21 cellular contexts compared by ENCODE assay signal in the genomic region with DNA sequence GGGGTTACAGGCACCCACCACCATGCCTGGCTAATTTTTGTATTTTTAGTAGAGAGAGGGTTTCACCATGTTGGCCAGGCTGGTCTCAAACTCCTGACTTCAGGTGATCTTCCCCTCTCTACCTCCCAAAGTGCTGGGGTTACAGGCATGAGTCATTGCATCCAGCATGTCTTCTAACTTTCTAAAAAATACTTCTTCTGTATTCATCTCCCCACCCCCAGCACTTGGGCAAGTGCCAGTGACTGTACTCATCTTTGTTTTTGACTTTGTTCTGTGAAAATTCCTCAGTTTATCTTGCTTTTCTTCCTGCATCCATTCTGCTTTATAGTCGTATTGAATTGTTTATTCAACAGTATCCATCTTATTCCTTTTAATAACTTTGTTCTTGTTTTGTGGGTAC. TPM values are rescaled to one million over a fixed set of nuclear protein-coding genes. Genes with fewer than 3 reads are reported as not detected.
A peak's percentile ranks its signal among the peaks of the same experiment; 100 is the strongest.
DNase-seq lines count a peak whose midpoint lies in the region; ATAC-seq, FAIRE-seq and TF ChIP-seq lines count a peak whose summit lies in the region.
"Had no signal": no experiment of that assay in that cellular context is flagged by ENCODE, and none has a peak within 500 bp of the region (broad histone marks: within the 10 kb centered on the region; RNA-seq: fewer than 3 reads in every experiment).

No MANE protein-coding gene starts in this region.

- TF ChIP-seq RAD21 in A549 (conservative IDR thresholded peaks at IDR 0.05 in 1 of 2, IDR thresholded peaks at IDR 0.05 in 1 of 2): no peak

- POLR2A ChIA-PET in A549 (lab: Yijun Ruan, JAX): no interaction called here

- CTCF ChIA-PET in A549 (lab: Yijun Ruan, JAX): interaction anchor here (1.1 kb wide), 1 partner anchor 209 kb away, joined by 6 read pairs; no protein-coding TSS in a partner anchor

- H3K27ac ChIP-seq in A549: no peak overlapping the region
- H3K27ac ChIP-seq in foreskin keratinocyte: no peak overlapping the region
- H3K27ac ChIP-seq: GM23248, left ventricle myocardium inferior, thyroid gland had no signal

- DNase-seq in A549 (ENCODE audit: low read depth in 1 of 2, low spot score in 1 of 2) (no peak), HCEC 1CT (peak; percentile 30), astrocyte of the hippocampus (ENCODE audit: low read depth, low spot score) (peak; percentile 36), foreskin keratinocyte (peak; percentile 5 to 55), sciatic nerve (ENCODE audit: low spot score) (no peak)
- no peak for DNase-seq in stimulated activated effector memory CD8-positive, alpha-beta T cell treated with anti-CD3 and anti-CD28 coated beads, Interleukin-12 subunit alpha, Interleukin-12 subunit beta, amount 100 ng/mL, for 72 hours (ENCODE audit: low spot score in 2 of 2)
- DNase-seq in activated effector memory CD4-positive, alpha-beta T cell treated with anti-CD3 and anti-CD28 coated beads, Interleukin-2, amount 50 U/mL, for 16 hours: no peak
- DNase-seq: activated CD4-positive, alpha-beta T cell treated with anti-CD3 and anti-CD28 coated beads, Interleukin-2, amount 50 U/mL, for 48 hours; activated T-cell treated with anti-CD3 and anti-CD28 coated beads, Interleukin-2, amount 50 U/mL, for 48 hours; dorsolateral prefrontal cortex; GM23248; left ventricle myocardium inferior; NCI-H1436; NCI-H2171; NCI-H526 treated with DMSO at 0.1 percent for 48 hours; stimulated activated naive B cell treated with anti-CD40 and anti-IgM and Interleukin-4, amounts not matched to agents 10 μg/mL and 1 μg/mL and 100 μg/mL, for 72 hours; T-helper 1 cell had no signal

- intact Hi-C loops in sciatic nerve (cut with DNase I): no loop called here

- no peak for TF ChIP-seq EP300 in A549 (IDR thresholded peaks at IDR 0.05)

- no peak overlapping the region for H3K4me3 ChIP-seq in A549
- H3K4me3 ChIP-seq: dorsolateral prefrontal cortex, GM23248, left ventricle myocardium inferior, thyroid gland had no signal

- H3K27me3 ChIP-seq in foreskin keratinocyte: no peaks in the 10 kb centered on the region
- H3K27me3 ChIP-seq: dorsolateral prefrontal cortex, thyroid gland had no signal

- H3K4me2 ChIP-seq in A549: no peak overlapping the region

- H3K4me1 Mint-ChIP-seq in stimulated activated effector memory CD8-positive, alpha-beta T cell treated with anti-CD3 and anti-CD28 coated beads, Interleukin-12 subunit alpha, Interleukin-12 subunit beta, amount 100 ng/mL, for 72 hours: peaks cover 23% of the 10 kb centered on the region

- H3K4me1 ChIP-seq in A549: peaks cover 6% of the 10 kb centered on the region; the same call in 2 of the 3 replicates
- H3K4me1 ChIP-seq in foreskin keratinocyte: no peaks in the 10 kb centered on the region

- H3K36me3 Mint-ChIP-seq in stimulated activated effector memory CD8-positive, alpha-beta T cell treated with anti-CD3 and anti-CD28 coated beads, Interleukin-12 subunit alpha, Interleukin-12 subunit beta, amount 100 ng/mL, for 72 hours: peaks cover 72% of the 10 kb centered on the region

- H3K4me3 Mint-ChIP-seq in stimulated activated effector memory CD8-positive, alpha-beta T cell treated with anti-CD3 and anti-CD28 coated beads, Interleukin-12 subunit alpha, Interleukin-12 subunit beta, amount 100 ng/mL, for 72 hours: no peak overlapping the region
- H3K4me3 Mint-ChIP-seq: activated naive CD8-positive, alpha-beta T cell; stimulated activated naive B cell treated with anti-CD40 and anti-IgM and Interleukin-4, amounts not matched to agents 10 μg/mL and 1 μg/mL and 100 μg/mL, for 72 hours had no signal

- no peak for TF ChIP-seq POLR2A in A549 (IDR thresholded peaks at IDR 0.05; ENCODE audit: low read length)

- ATAC-seq in A549 (no peak), foreskin keratinocyte (no peak), sciatic nerve (no peak), GM21529 (IDR thresholded peaks at IDR 0.05; ENCODE audit: unreplicated experiment) (no peak)
- no peak for ATAC-seq in stimulated activated effector memory CD8-positive, alpha-beta T cell treated with anti-CD3 and anti-CD28 coated beads, Interleukin-12 subunit alpha, Interleukin-12 subunit beta, amount 100 ng/mL, for 72 hours
- ATAC-seq: Right ventricle myocardium inferior; stimulated activated naive B cell treated with anti-CD40 and anti-IgM and Interleukin-4, amounts not matched to agents 10 μg/mL and 1 μg/mL and 100 μg/mL, for 72 hours had no signal

- FAIRE-seq in A549 (lab: Jason Lieb, UNC): no peak

- TF ChIP-seq CTCF in A549 (IDR thresholded peaks at IDR 0.05) (no peak), foreskin keratinocyte (conservative IDR thresholded peaks at IDR 0.05) (no peak)

- no peak overlapping the region for H3K27ac Mint-ChIP-seq in stimulated activated effector memory CD8-positive, alpha-beta T cell treated with anti-CD3 and anti-CD28 coated beads, Interleukin-12 subunit alpha, Interleukin-12 subunit beta, amount 100 ng/mL, for 72 hours
- H3K27ac Mint-ChIP-seq: activated naive CD8-positive, alpha-beta T cell; stimulated activated naive B cell treated with anti-CD40 and anti-IgM and Interleukin-4, amounts not matched to agents 10 μg/mL and 1 μg/mL and 100 μg/mL, for 72 hours had no signal

- no peaks in the 10 kb centered on the region for H3K9me3 Mint-ChIP-seq in stimulated activated effector memory CD8-positive, alpha-beta T cell treated with anti-CD3 and anti-CD28 coated beads, Interleukin-12 subunit alpha, Interleukin-12 subunit beta, amount 100 ng/mL, for 72 hours

- no peaks in the 10 kb centered on the region for H3K9me3 ChIP-seq in A549
- H3K9me3 ChIP-seq: left ventricle myocardium inferior, thyroid gland had no signal

- 82% methylated on average over 1 of the region's 1 CpG for WGBS in A549 (ENCODE audit: missing lambda C conversion rate)

TF ChIP-seq in A549, 52 proteins besides CTCF, POLR2A, EP300 and RAD21:
- TF ChIP-seq KDM5A (IDR thresholded peaks at IDR 0.05): no peak
- TF ChIP-seq HDAC2 (IDR thresholded peaks at IDR 0.05): no peak
- TF ChIP-seq, protein P1, sequence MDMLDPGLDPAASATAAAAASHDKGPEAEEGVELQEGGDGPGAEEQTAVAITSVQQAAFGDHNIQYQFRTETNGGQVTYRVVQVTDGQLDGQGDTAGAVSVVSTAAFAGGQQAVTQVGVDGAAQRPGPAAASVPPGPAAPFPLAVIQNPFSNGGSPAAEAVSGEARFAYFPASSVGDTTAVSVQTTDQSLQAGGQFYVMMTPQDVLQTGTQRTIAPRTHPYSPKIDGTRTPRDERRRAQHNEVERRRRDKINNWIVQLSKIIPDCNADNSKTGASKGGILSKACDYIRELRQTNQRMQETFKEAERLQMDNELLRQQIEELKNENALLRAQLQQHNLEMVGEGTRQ (IDR thresholded peaks at IDR 0.05): no peak
- TF ChIP-seq CBX8 (IDR thresholded peaks at IDR 0.05): no peak
- TF ChIP-seq FOSL2 (IDR thresholded peaks at IDR 0.05): no peak
- 0 out of 2 replicates have a peak, but pooled peaks have one; percentile 7 for TF ChIP-seq FOSL2 (CRISPR knock-in tag; IDR thresholded peaks at IDR 0.05)
- TF ChIP-seq ZNF302 (CRISPR knock-in tag; IDR thresholded peaks at IDR 0.05): no peak
- TF ChIP-seq, protein P2, sequence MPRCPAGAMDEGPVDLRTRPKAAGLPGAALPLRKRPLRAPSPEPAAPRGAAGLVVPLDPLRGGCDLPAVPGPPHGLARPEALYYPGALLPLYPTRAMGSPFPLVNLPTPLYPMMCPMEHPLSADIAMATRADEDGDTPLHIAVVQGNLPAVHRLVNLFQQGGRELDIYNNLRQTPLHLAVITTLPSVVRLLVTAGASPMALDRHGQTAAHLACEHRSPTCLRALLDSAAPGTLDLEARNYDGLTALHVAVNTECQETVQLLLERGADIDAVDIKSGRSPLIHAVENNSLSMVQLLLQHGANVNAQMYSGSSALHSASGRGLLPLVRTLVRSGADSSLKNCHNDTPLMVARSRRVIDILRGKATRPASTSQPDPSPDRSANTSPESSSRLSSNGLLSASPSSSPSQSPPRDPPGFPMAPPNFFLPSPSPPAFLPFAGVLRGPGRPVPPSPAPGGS (IDR thresholded peaks at IDR 0.05): no peak
- TF ChIP-seq, protein P3, sequence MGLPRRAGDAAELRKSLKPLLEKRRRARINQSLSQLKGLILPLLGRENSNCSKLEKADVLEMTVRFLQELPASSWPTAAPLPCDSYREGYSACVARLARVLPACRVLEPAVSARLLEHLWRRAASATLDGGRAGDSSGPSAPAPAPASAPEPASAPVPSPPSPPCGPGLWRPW (IDR thresholded peaks at IDR 0.05): no peak

RNA-seq across cellular contexts. Expression of a gene that starts 47.6 kb away (rescaled TPM):
- polyA plus RNA-seq in A549 (2011; rRNA removed) (127 and 138 TPM in 2 replicates), A549 (2017; fragmentation: RNase III; extraction: RNeasy Plus Mini Kit Qiagen cat#74134 plus additional on column Dnase treatment) (92.6 to 95.5 TPM (median 94.7 TPM) in 3 replicates), foreskin keratinocyte (24.4 and 26.2 TPM in 2 replicates)
- 34.6 and 34.8 TPM in 2 replicates for polyA plus RNA-seq in A549 (2012; cell fraction: cytosol; rRNA removed)
- polyA plus RNA-seq in A549 (2012; cell fraction: nucleus; rRNA removed): 39.2 and 46.0 TPM in 2 replicates
- polyA minus RNA-seq in A549 (2011; rRNA and poly(A)+ RNA removed): 146 and 162 TPM in 2 replicates
- total RNA-seq in foreskin keratinocyte (63.6 and 66.9 TPM in 2 replicates), sciatic nerve (175 TPM)

Comparison
In these comparisons a context has a peak if more than half of its experiments do, and no peak if none do; other contexts are left out.
1. DNase-seq: peak in HCEC 1CT (single experiment), astrocyte of the hippocampus (single experiment) and foreskin keratinocyte (2 of 2); none in A549 (0 of 2), sciatic nerve (single experiment), stimulated activated effector memory CD8-positive, alpha-beta T cell treated with anti-CD3 and anti-CD28 coated beads, Interleukin-12 subunit alpha, Interleukin-12 subunit beta, amount 100 ng/mL, for 72 hours (0 of 2) and activated effector memory CD4-positive, alpha-beta T cell treated with anti-CD3 and anti-CD28 coated beads, Interleukin-2, amount 50 U/mL, for 16 hours (single experiment).